1 cellular context compared by ENCODE assay signal in the genomic region with DNA sequence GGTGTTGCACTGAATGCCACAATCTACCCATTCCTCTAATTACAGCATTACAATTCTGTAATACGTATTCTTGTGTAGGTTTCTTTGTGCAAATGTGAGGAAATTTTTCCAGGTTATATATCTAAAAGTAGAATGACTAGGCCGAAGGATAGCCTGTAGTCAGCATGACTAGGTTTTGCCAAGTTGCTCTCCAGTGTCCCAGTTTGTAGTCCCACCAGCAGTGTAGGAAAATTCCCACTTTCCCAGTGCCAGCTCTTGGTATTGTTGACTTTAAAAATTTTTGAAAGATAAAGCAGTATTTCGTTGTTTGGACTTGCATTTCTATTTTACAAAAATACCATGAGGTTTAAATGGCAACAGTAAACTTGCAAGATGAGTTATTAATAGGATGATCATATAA.
TF ChIP-seq lines count a peak whose summit lies in the region.

No MANE protein-coding gene starts in this region.

TF ChIP-seq in HepG2, 621 proteins besides CTCF, POLR2A, EP300 and RAD21 (continued from another document):
- no peak for TF ChIP-seq SNAPC4 (CRISPR knock-in tag; IDR thresholded peaks at IDR 0.05)
- TF ChIP-seq, protein P1, sequence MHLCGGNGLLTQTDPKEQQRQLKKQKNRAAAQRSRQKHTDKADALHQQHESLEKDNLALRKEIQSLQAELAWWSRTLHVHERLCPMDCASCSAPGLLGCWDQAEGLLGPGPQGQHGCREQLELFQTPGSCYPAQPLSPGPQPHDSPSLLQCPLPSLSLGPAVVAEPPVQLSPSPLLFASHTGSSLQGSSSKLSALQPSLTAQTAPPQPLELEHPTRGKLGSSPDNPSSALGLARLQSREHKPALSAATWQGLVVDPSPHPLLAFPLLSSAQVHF (CRISPR knock-in tag; IDR thresholded peaks at IDR 0.05): no peak
